ENCODE assay signal across 18 cellular contexts in genomic region chr6:38847497-38847896, GRCh38.
"Had no signal": no experiment of that assay in that cellular context is flagged by ENCODE, and none has a peak within 500 bp of the region (broad histone marks: within the 10 kb centered on the region; RNA-seq: fewer than 3 reads in every experiment).

No MANE protein-coding gene starts in this region.

- ATAC-seq: heart right ventricle; pancreas; right cardiac atrium; stimulated activated memory B cell treated with anti-CD40 and anti-IgM and Interleukin-4, amounts not matched to agents 10 μg/mL and 1 μg/mL and 100 μg/mL, for 72 hours had no signal

- H3K36me3 Mint-ChIP-seq: naive B cell; stimulated activated memory B cell treated with anti-CD40 and anti-IgM and Interleukin-4, amounts not matched to agents 10 μg/mL and 1 μg/mL and 100 μg/mL, for 72 hours; type B pancreatic cell had no signal

- H3K27me3 Mint-ChIP-seq: progenitor cell of endocrine pancreas; stimulated activated memory B cell treated with anti-CD40 and anti-IgM and Interleukin-4, amounts not matched to agents 10 μg/mL and 1 μg/mL and 100 μg/mL, for 72 hours; type B pancreatic cell had no signal

- H3K4me3 Mint-ChIP-seq: nephron; stimulated activated memory B cell treated with anti-CD40 and anti-IgM and Interleukin-4, amounts not matched to agents 10 μg/mL and 1 μg/mL and 100 μg/mL, for 72 hours; type B pancreatic cell had no signal

- H3K4me1 Mint-ChIP-seq: naive B cell; nephron; stimulated activated memory B cell treated with anti-CD40 and anti-IgM and Interleukin-4, amounts not matched to agents 10 μg/mL and 1 μg/mL and 100 μg/mL, for 72 hours had no signal

- H3K9me3 Mint-ChIP-seq: nephron; stimulated activated memory B cell treated with anti-CD40 and anti-IgM and Interleukin-4, amounts not matched to agents 10 μg/mL and 1 μg/mL and 100 μg/mL, for 72 hours; type B pancreatic cell had no signal

- DNase-seq: effector memory CD4-positive, alpha-beta T cell; heart right ventricle; hypothalamus; kidney glomerular epithelial cell; mesendoderm; naive B cell; occipital lobe; pancreas; right cardiac atrium; small intestine; stimulated activated CD4-positive, alpha-beta T cell treated with anti-CD3 and anti-CD28 coated beads, Interleukin-12 subunit alpha, Interleukin-12 subunit beta, amount 100 ng/mL, for 4 hours; stimulated activated CD4-positive, alpha-beta T cell treated with anti-CD3 and anti-CD28 coated beads, Interleukin-2, amount 100 ng/mL, for 48 hours; stimulated activated CD8-positive, alpha-beta memory T cell treated with anti-CD3 and anti-CD28 coated beads, Interleukin-4, amount 100 ng/mL, for 48 hours; thyroid gland had no signal

- H3K27ac Mint-ChIP-seq: naive B cell; nephron; progenitor cell of endocrine pancreas; stimulated activated memory B cell treated with anti-CD40 and anti-IgM and Interleukin-4, amounts not matched to agents 10 μg/mL and 1 μg/mL and 100 μg/mL, for 72 hours; type B pancreatic cell had no signal
